Comparison of ENCODE assay signal across 25 cellular contexts in the genomic region with DNA sequence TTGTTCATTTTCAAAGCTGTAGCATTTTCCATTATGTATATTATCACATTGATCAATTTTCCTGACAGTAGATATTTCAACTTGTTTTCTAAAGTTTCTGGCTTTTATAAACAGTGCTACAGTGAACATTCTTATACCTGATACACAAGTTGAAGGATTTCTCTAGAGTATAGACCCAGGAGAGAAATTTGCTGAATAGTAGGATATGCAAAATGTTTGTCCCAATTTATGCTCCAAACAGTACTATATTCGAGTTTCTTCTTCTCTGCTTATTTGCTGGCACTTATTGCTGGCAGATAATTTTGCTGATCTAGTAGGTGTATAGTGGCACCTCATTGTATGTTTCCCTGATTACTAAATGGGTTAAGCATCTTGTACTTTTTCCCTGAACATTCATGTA.
DNase-seq lines count a peak whose midpoint lies in the region; ATAC-seq, FAIRE-seq and TF ChIP-seq lines count a peak whose summit lies in the region.
"Had no signal": no experiment of that assay in that cellular context is flagged by ENCODE, and none has a peak within 500 bp of the region (broad histone marks: within the 10 kb centered on the region; RNA-seq: fewer than 3 reads in every experiment).

No MANE protein-coding gene starts in this region.

- no peak overlapping the region for H3K23ac ChIP-seq in IMR-90 (ENCODE audit: low read depth, low read length)

- no peaks in the 10 kb centered on the region for H4K20me1 ChIP-seq in IMR-90 (ENCODE audit: insufficient read depth, low read length)
- H4K20me1 ChIP-seq: BLaER1 treated with 17β-estradiol and CSF1 and Interleukin-3, amounts not matched to agents 10 nM and 100 nM had no signal

- H2BK20ac ChIP-seq in IMR-90 (ENCODE audit: low read depth, low read length) = no peak overlapping the region

- H3K27me3 Mint-ChIP-seq in activated CD4-positive, alpha-beta T cell treated with anti-CD3 and anti-CD28 coated beads for 36 hours = no peaks in the 10 kb centered on the region
- H3K27me3 Mint-ChIP-seq: B cell had no signal

- no peaks in the 10 kb centered on the region for H3K4me1 Mint-ChIP-seq in activated CD4-positive, alpha-beta T cell treated with anti-CD3 and anti-CD28 coated beads for 36 hours
- H3K4me1 Mint-ChIP-seq: B cell had no signal

- H4K8ac ChIP-seq in IMR-90 (ENCODE audit: low read depth in 2 of 2, low read length in 2 of 2) = no peak overlapping the region

- no peak for TF ChIP-seq EP300 in A549 (IDR thresholded peaks at IDR 0.05)

- H3K79me1 ChIP-seq in IMR-90 (ENCODE audit: low read depth in 1 of 2, low read length in 2 of 2) = no peaks in the 10 kb centered on the region

- H3K36me3 Mint-ChIP-seq in activated CD4-positive, alpha-beta T cell treated with anti-CD3 and anti-CD28 coated beads for 36 hours (ENCODE audit: low read depth) = no peaks in the 10 kb centered on the region
- H3K36me3 Mint-ChIP-seq: CD8-positive, alpha-beta T cell had no signal

- no peak overlapping the region for H2BK120ac ChIP-seq in IMR-90 (ENCODE audit: low read depth, low read length)

- H3K9me3 ChIP-seq in A549 = no peaks in the 10 kb centered on the region
- no peaks in the 10 kb centered on the region for H3K9me3 ChIP-seq in IMR-90 (ENCODE audit: control insufficient read depth, insufficient read depth, low read length)
- no peaks in the 10 kb centered on the region for H3K9me3 ChIP-seq in SJSA1 (replicated peaks)
- no peaks in the 10 kb centered on the region for H3K9me3 ChIP-seq in mesodermal cell (ENCODE audit: control insufficient read depth, low read length)
- H3K9me3 ChIP-seq: BLaER1 treated with 17β-estradiol and CSF1 and Interleukin-3, amounts not matched to agents 10 nM and 100 nM; Caco-2 had no signal

- no peaks in the 10 kb centered on the region for H3K36me3 ChIP-seq in IMR-90 (ENCODE audit: control insufficient read depth, insufficient read depth, low read length)
- H3K36me3 ChIP-seq in SJSA1 = no peaks in the 10 kb centered on the region
- no peaks in the 10 kb centered on the region for H3K36me3 ChIP-seq in mesodermal cell (ENCODE audit: control insufficient read depth, insufficient read depth, low read length)
- H3K36me3 ChIP-seq: BLaER1 treated with 17β-estradiol and CSF1 and Interleukin-3, amounts not matched to agents 10 nM and 100 nM had no signal

- CTCF ChIA-PET in A549 (lab: Yijun Ruan, JAX) = interaction anchor here (0.7 to 1.3 kb wide), 2 partner anchors 9 to 49 kb away, joined by 3 to 4 read pairs; no protein-coding TSS in a partner anchor
- CTCF ChIA-PET in IMR-90 (lab: Yijun Ruan, JAX) = interaction anchor here (0.7 kb wide), 1 partner anchor 1075 kb away, joined by 3 read pairs; no protein-coding TSS in a partner anchor
- CTCF ChIA-PET in activated CD4-positive, alpha-beta T cell treated with anti-CD3 and anti-CD28 coated beads for 36 hours (lab: Charles Lee) = no interaction called here

- no peak for ATAC-seq in A549
- ATAC-seq in IMR-90 (ENCODE audit: low read depth) = no peak
- no peak for ATAC-seq in HG02642 (IDR thresholded peaks at IDR 0.05; ENCODE audit: poor library complexity, unreplicated experiment)
- ATAC-seq in activated CD4-positive, alpha-beta T cell treated with anti-CD3 and anti-CD28 coated beads for 36 hours = no peak
- ATAC-seq: CD8-positive, alpha-beta T cell; GM12878 had no signal

- in situ Hi-C loops in IMR-90 (cut with MboI; ENCODE audit: low sequenced_read_pairs) = no loop called here

- no peak overlapping the region for H3K27ac Mint-ChIP-seq in activated CD4-positive, alpha-beta T cell treated with anti-CD3 and anti-CD28 coated beads for 36 hours
- H3K27ac Mint-ChIP-seq: B cell; CD4-positive, alpha-beta T cell; CD8-positive, alpha-beta T cell had no signal

- no peak overlapping the region for H3K4ac ChIP-seq in IMR-90 (ENCODE audit: low read depth, low read length)

- no peak overlapping the region for H4K91ac ChIP-seq in IMR-90 (ENCODE audit: insufficient read depth, low read depth, low read length)

- no peak overlapping the region for H2AK9ac ChIP-seq in IMR-90 (replicated peaks; ENCODE audit: low read depth, low read length, poor library complexity)

- dilution Hi-C loops in IMR-90 (cut with HindIII; ENCODE audit: low sequenced_read_pairs, unreplicated experiment) = no loop called here

- H3K18ac ChIP-seq in IMR-90 (ENCODE audit: low read depth, low read length) = no peak overlapping the region

- no peak overlapping the region for H2AK5ac ChIP-seq in IMR-90 (ENCODE audit: low read depth, low read length)

- no peak overlapping the region for H2AFZ ChIP-seq in IMR-90 (replicated peaks; ENCODE audit: low read length, poor library complexity)

- DNase-seq in A549 (ENCODE audit: low read depth in 1 of 2, low spot score in 1 of 2) (no peak), IMR-90 (no peak), SJSA1 (ENCODE audit: low read depth in 1 of 2, low spot score in 2 of 2) (no peak), DMS53 (lab: John Stamatoyannopoulos, UW) (no peak)
- DNase-seq in activated CD4-positive, alpha-beta T cell treated with anti-CD3 and anti-CD28 coated beads for 36 hours = no peak
- DNase-seq: 8988T; AML-193; Caco-2; Calu3; CD4-positive, alpha-beta T cell; CD8-positive, alpha-beta T cell; DMS79; DND-41; EL; GDM1 had no signal

- H2BK5ac ChIP-seq in IMR-90 (ENCODE audit: low read depth, low read length, poor library complexity, severe bottlenecking) = no peak overlapping the region

- no TSS peak for BruUV-seq in IMR-90 (replicated peaks; lab: Mats Ljungman, UMichigan)

- intact Hi-C loops in IMR-90 (cut with micrococcal nuclease) = loop anchor here (5.0 kb wide), 2 partner anchors 116 to 131 kb away; a partner anchor contains a TSS
- intact Hi-C loops in activated CD4-positive, alpha-beta T cell treated with anti-CD3 and anti-CD28 coated beads for 36 hours (cut with DNase I, micrococcal nuclease) = no loop called here

- H3K9me1 ChIP-seq in IMR-90 (ENCODE audit: insufficient read depth, low read length) = peaks cover 3% of the 10 kb centered on the region; the same call in 1 of the 2 replicates

- no peaks in the 10 kb centered on the region for H3K9me3 Mint-ChIP-seq in activated CD4-positive, alpha-beta T cell treated with anti-CD3 and anti-CD28 coated beads for 36 hours (ENCODE audit: low read depth)
- H3K9me3 Mint-ChIP-seq: CD4-positive, alpha-beta T cell; CD8-positive, alpha-beta T cell had no signal

- H3K4me3 ChIP-seq in A549 (no peak overlapping the region), IMR-90 (ENCODE audit: insufficient read depth, low read depth, low read length) (no peak overlapping the region), SJSA1 (no peak overlapping the region), mesodermal cell (ENCODE audit: extremely low read depth, insufficient read depth, low read length, poor library complexity, severe bottlenecking) (no peak overlapping the region)
- H3K4me3 ChIP-seq: BLaER1 treated with 17β-estradiol and CSF1 and Interleukin-3, amounts not matched to agents 10 nM and 100 nM; GM12878 had no signal

- H3K27me3 ChIP-seq in IMR-90 (ENCODE audit: control insufficient read depth, insufficient read depth, low read length) (no peaks in the 10 kb centered on the region), SJSA1 (replicated peaks) (no peaks in the 10 kb centered on the region)
- H3K27me3 ChIP-seq: BLaER1 treated with 17β-estradiol and CSF1 and Interleukin-3, amounts not matched to agents 10 nM and 100 nM had no signal

- no peak overlapping the region for H3K4me3 Mint-ChIP-seq in activated CD4-positive, alpha-beta T cell treated with anti-CD3 and anti-CD28 coated beads for 36 hours
- H3K4me3 Mint-ChIP-seq: B cell; CD4-positive, alpha-beta T cell; CD8-positive, alpha-beta T cell had no signal

- TF ChIP-seq RAD21 in A549 (conservative IDR thresholded peaks at IDR 0.05 in 1 of 2, IDR thresholded peaks at IDR 0.05 in 1 of 2) = no peak
- TF ChIP-seq RAD21 in IMR-90 (IDR thresholded peaks at IDR 0.05; ENCODE audit: low read length) = no peak

- H3K56ac ChIP-seq in IMR-90 (ENCODE audit: extremely low read depth, insufficient read depth, low read length) = no peak overlapping the region

- TF ChIP-seq CTCF in A549 (IDR thresholded peaks at IDR 0.05) (no peak), IMR-90 (conservative IDR thresholded peaks at IDR 0.05; ENCODE audit: low read depth, low read length) (no peak)

- H3K9ac ChIP-seq in IMR-90 (ENCODE audit: low read depth, low read length) = no peak overlapping the region
- H3K9ac ChIP-seq: BLaER1 treated with 17β-estradiol and CSF1 and Interleukin-3, amounts not matched to agents 10 nM and 100 nM had no signal

- POLR2A ChIA-PET in A549 (lab: Yijun Ruan, JAX) (no interaction called here), IMR-90 (lab: Charles Lee; ENCODE audit: unreplicated experiment) (no interaction called here)
- POLR2A ChIA-PET in activated CD4-positive, alpha-beta T cell treated with anti-CD3 and anti-CD28 coated beads for 36 hours (lab: Charles Lee) = no interaction called here

- H4K5ac ChIP-seq in IMR-90 (ENCODE audit: low read depth, low read length) = no peak overlapping the region

- no peak overlapping the region for H2BK15ac ChIP-seq in IMR-90 (ENCODE audit: low read depth, low read length)

- H3K27ac ChIP-seq in A549 = no peak overlapping the region
- H3K27ac ChIP-seq in IMR-90 (ENCODE audit: insufficient read depth, low read length) = no peak overlapping the region
- H3K27ac ChIP-seq in SJSA1 = peak overlapping the region; percentile 29
- peak overlapping the region; percentile 94 for H3K27ac ChIP-seq in mesodermal cell (ENCODE audit: low read depth, low read length, severe bottlenecking)
- H3K27ac ChIP-seq: BLaER1 treated with 17β-estradiol and CSF1 and Interleukin-3, amounts not matched to agents 10 nM and 100 nM; C4-2B had no signal

- no peak overlapping the region for H3K14ac ChIP-seq in IMR-90 (replicated peaks; ENCODE audit: low read depth, low read length)

- H3K4me2 ChIP-seq in A549 (no peak overlapping the region), IMR-90 (ENCODE audit: low read depth, low read length) (no peak overlapping the region)
- H3K4me2 ChIP-seq: BLaER1 treated with 17β-estradiol and CSF1 and Interleukin-3, amounts not matched to agents 10 nM and 100 nM had no signal

- H3K4me1 ChIP-seq in A549 (peaks cover 9% of the 10 kb centered on the region; the same call in 2 of the 3 replicates), IMR-90 (ENCODE audit: control insufficient read depth, insufficient read depth, low read length) (no peaks in the 10 kb centered on the region), SJSA1 (replicated peaks) (peaks cover 62% of the 10 kb centered on the region), mesodermal cell (ENCODE audit: control insufficient read depth, insufficient read depth, low read length, poor library complexity, severe bottlenecking) (peaks cover 38% of the 10 kb centered on the region)
- H3K4me1 ChIP-seq: BLaER1 treated with 17β-estradiol and CSF1 and Interleukin-3, amounts not matched to agents 10 nM and 100 nM had no signal

- 67% methylated on average over 1 of the region's 1 CpG for WGBS in A549 (ENCODE audit: missing lambda C conversion rate)
- WGBS in IMR-90 (ENCODE audit: extremely low coverage in 2 of 2, insufficient read length in 1 of 2), 2 experiments = no CpG with 5 or more reads among the region's 1 CpG
- WGBS in mesodermal cell (ENCODE audit: insufficient coverage in 2 of 2), 2 experiments = 71% methylated on average over 1 of the region's 1 CpG; no CpG with 5 or more reads in 1 of the 2 experiments

- FAIRE-seq in A549 (lab: Jason Lieb, UNC) = no peak
- FAIRE-seq: A204.1, D721Med, GM12878, GM12892, GM18507 had no signal

- no peak for TF ChIP-seq POLR2A in A549 (IDR thresholded peaks at IDR 0.05; ENCODE audit: low read length)
- no peak for TF ChIP-seq POLR2A in IMR-90 (IDR thresholded peaks at IDR 0.05; ENCODE audit: low read depth, low read length)

Comparison
In these comparisons a context has a peak if more than half of its experiments do, and no peak if none do; other contexts are left out.
1. H3K27ac ChIP-seq: peak in SJSA1 (single experiment) and mesodermal cell (single experiment); none in A549 (0 of 2) and IMR-90 (single experiment).